In the genomic region with DNA sequence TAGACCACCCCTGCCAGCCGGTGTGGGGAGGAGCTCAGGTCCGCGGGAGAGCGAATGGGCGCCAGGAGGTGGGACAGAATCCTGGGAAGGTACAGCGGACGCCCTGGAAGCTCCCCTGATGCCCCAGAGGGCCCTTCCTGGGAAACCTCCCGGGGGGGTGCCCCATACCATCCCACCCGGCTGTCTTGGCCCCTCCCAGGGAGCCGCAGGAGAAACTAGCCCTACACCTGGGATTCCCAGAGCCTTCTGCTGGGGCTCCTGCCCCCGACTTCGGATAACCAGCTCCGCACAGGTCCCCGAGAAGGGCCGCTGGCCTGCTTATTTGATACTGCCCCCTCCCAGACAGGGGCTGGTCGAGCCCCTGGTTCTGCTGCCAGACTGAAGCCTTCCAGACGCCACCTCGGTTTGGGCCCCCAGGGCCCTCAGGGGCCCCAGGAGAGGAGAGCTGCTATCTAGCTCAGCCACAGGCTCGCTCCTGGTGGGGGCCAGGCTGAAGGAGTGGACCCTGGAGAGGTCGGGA, we compare ENCODE assay signal across 12 cellular contexts. TPM values are rescaled to one million over a fixed set of nuclear protein-coding genes. Genes with fewer than 3 reads are reported as not detected.
DNase-seq lines count a peak whose midpoint lies in the region; ATAC-seq and TF ChIP-seq lines count a peak whose summit lies in the region.
"Had no signal": no experiment of that assay in that cellular context is flagged by ENCODE, and none has a peak within 500 bp of the region (broad histone marks: within the 10 kb centered on the region; RNA-seq: fewer than 3 reads in every experiment).

No MANE protein-coding gene starts in this region.

- H3K9me3 ChIP-seq in skeletal muscle satellite cell (replicated peaks; ENCODE audit: low read length): no peaks in the 10 kb centered on the region
- H3K9me3 ChIP-seq: A549 had no signal

- no peaks in the 10 kb centered on the region for H3K36me3 ChIP-seq in skeletal muscle satellite cell (ENCODE audit: insufficient read depth, low read length)

- H3K9me3 Mint-ChIP-seq in T-cell: no peaks in the 10 kb centered on the region
- peaks cover 5% of the 10 kb centered on the region for H3K9me3 Mint-ChIP-seq in glutamatergic neuron (ENCODE audit: unreplicated experiment)

- POLR2A ChIA-PET in T-cell (lab: Charles Lee): interaction anchor here in 1 of 2 donors (0.7 kb wide), 1 partner anchor 154 kb away, joined by 3 read pairs; no protein-coding TSS in a partner anchor

- peak; percentile 19 for DNase-seq in NCI-H345 treated with DMSO at 0.1 percent for 48 hours (lab: John Stamatoyannopoulos, UW; ENCODE audit: unreplicated experiment)
- DNase-seq in NCI-H345 (lab: John Stamatoyannopoulos, UW): no peak
- peak in 1 of 34 experiments; percentile 13 for DNase-seq in T-cell
- no peak for DNase-seq in glutamatergic neuron
- DNase-seq in NCI-H69 (lab: John Stamatoyannopoulos, UW): no peak
- DNase-seq: KBM-7; NCI-H2227 treated with DMSO at 0.1 percent for 48 hours; stimulated activated CD4-positive, alpha-beta T cell treated with anti-CD3 and anti-CD28 coated beads, Interleukin-2, amount 100 ng/mL, for 48 hours had no signal

- ATAC-seq in T-cell (replicated peaks in 1 of 4) (no peak), GM21737 (IDR thresholded peaks at IDR 0.05; ENCODE audit: unreplicated experiment) (no peak), HG03108 (IDR thresholded peaks at IDR 0.05; ENCODE audit: unreplicated experiment) (no peak)
- ATAC-seq: A549 had no signal

- H3K4me1 ChIP-seq in skeletal muscle satellite cell (ENCODE audit: control insufficient read depth, insufficient read depth, low read length): peaks cover 30% of the 10 kb centered on the region

- CTCF ChIA-PET in T-cell (lab: Charles Lee): interaction anchor here in 1 of 2 donors (0.8 to 1.3 kb wide), 2 partner anchors 37 to 96 kb away, joined by 3 to 7 read pairs; no protein-coding TSS in a partner anchor

- peak overlapping the region; percentile 95 for H3K4me2 ChIP-seq in skeletal muscle satellite cell (ENCODE audit: low read length)
- H3K4me2 ChIP-seq: A549 had no signal

- peak overlapping the region in 1 of 2 donors; percentile 46 for H3K27ac Mint-ChIP-seq in T-cell
- H3K27ac Mint-ChIP-seq in glutamatergic neuron (ENCODE audit: unreplicated experiment): no peak overlapping the region

- H3K36me3 Mint-ChIP-seq in T-cell (peaks cover 4% of the 10 kb centered on the region), glutamatergic neuron (ENCODE audit: unreplicated experiment) (no peaks in the 10 kb centered on the region)

- H3K27me3 ChIP-seq in skeletal muscle satellite cell (ENCODE audit: control insufficient read depth, insufficient read depth, low read length): peaks cover 44% of the 10 kb centered on the region

- no peak overlapping the region for H3K4me3 ChIP-seq in skeletal muscle satellite cell (ENCODE audit: low read length)
- H3K4me3 ChIP-seq: A549 had no signal

- no peak for TF ChIP-seq CTCF in glutamatergic neuron (IDR thresholded peaks at IDR 0.05; ENCODE audit: partially characterized antibody, unreplicated experiment)

- H3K9ac ChIP-seq in skeletal muscle satellite cell (ENCODE audit: low read depth, low read length): no peak overlapping the region

- H3K4me3 Mint-ChIP-seq in T-cell (peak overlapping the region; percentile 52 to 97 (median 65)), glutamatergic neuron (ENCODE audit: unreplicated experiment) (peak overlapping the region; percentile 49)

- H3K4me1 Mint-ChIP-seq in T-cell (peaks cover 14 to 47% (median 29%) of the 10 kb centered on the region in 3 donors), glutamatergic neuron (ENCODE audit: low read depth, unreplicated experiment) (peaks cover 11% of the 10 kb centered on the region)

- peaks cover 4 to 31% of the 10 kb centered on the region in 2 donors for H3K27me3 Mint-ChIP-seq in T-cell
- H3K27me3 Mint-ChIP-seq in glutamatergic neuron (ENCODE audit: unreplicated experiment): peaks cover 11% of the 10 kb centered on the region

RNA-seq across cellular contexts. Expression of gene CBX4, which starts 3.0 kb away (rescaled TPM):
- total RNA-seq in T-cell (100 to 1,000 TPM in 2 of 5 donors, 10 to 100 TPM in 3; 63.2 to 138 (median 70.2) TPM), glutamatergic neuron (ENCODE audit: unreplicated experiment) (19.3 TPM)
- 9.9 and 10.9 TPM in 2 replicates for total RNA-seq in skeletal muscle satellite cell (2012; rRNA removed)

RNA-seq across cellular contexts. Expression of gene CBX8, which starts 45.3 kb away (rescaled TPM):
- total RNA-seq in T-cell (1 to 10 TPM; 1.9 to 5.1 (median 3.9) TPM), glutamatergic neuron (ENCODE audit: unreplicated experiment) (13.8 TPM)
- total RNA-seq in skeletal muscle satellite cell (2012; rRNA removed): 1.5 and 3.5 TPM in 2 replicates
